ENCODE assay signal across 9 cellular contexts in the genomic region with DNA sequence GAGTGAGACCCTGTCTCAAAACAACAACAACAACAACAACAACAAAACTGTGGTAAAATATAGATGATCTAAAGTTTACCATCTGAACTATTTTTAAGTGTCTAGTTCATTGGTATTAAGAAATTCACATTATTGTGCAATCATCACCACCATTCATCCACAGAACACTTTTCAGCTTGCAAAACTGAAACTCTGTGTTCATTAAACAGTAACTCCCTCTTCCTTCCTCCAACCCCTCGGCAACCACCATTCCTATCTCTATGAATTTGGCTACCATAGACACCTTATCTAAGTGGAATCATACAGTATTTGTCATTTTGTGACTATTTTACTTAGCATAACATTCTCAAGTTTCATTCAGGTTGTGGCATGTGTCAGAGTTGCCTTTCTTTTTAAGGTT. TPM values are rescaled to one million over a fixed set of nuclear protein-coding genes. Genes with fewer than 3 reads are reported as not detected.
DNase-seq lines count a peak whose midpoint lies in the region; TF ChIP-seq lines count a peak whose summit lies in the region.
"Had no signal": no experiment of that assay in that cellular context is flagged by ENCODE, and none has a peak within 500 bp of the region (broad histone marks: within the 10 kb centered on the region; RNA-seq: fewer than 3 reads in every experiment).

No MANE protein-coding gene starts in this region.

- H3K27me3 ChIP-seq in GM23248 (replicated peaks; ENCODE audit: insufficient read depth) (no peaks in the 10 kb centered on the region), tibial artery (no peaks in the 10 kb centered on the region)

- no peaks in the 10 kb centered on the region for H4K20me1 ChIP-seq in GM23248 (ENCODE audit: insufficient read depth)

- no peaks in the 10 kb centered on the region for H3K36me3 ChIP-seq in GM23248 (ENCODE audit: low read depth)
- H3K36me3 ChIP-seq in tibial artery: no peaks in the 10 kb centered on the region

- H3K9me2 ChIP-seq in GM23248 (ENCODE audit: insufficient read depth): no peaks in the 10 kb centered on the region

- peak; percentile 62 for DNase-seq in GF-D8 (lab: John Stamatoyannopoulos, UW)
- peak; percentile 63 for DNase-seq in GM23248
- peak; percentile 61 for DNase-seq in NOMO-1 treated with dmso at 0.1 percent for 144 hours (lab: John Stamatoyannopoulos, UW; ENCODE audit: unreplicated experiment)
- DNase-seq in fibroblast of peridontal ligament (ENCODE audit: extremely low read depth): peak; percentile 72
- no peak for DNase-seq in tibial artery
- DNase-seq in epidermal melanocyte (ENCODE audit: insufficient read length, low spot score): no peak
- DNase-seq in NCI-H2081 (lab: John Stamatoyannopoulos, UW): no peak
- no peak for DNase-seq in NCI-H187 (lab: John Stamatoyannopoulos, UW)

- peak overlapping the region; percentile 57 for H3K4me3 ChIP-seq in GM23248
- H3K4me3 ChIP-seq in tibial artery: no peak overlapping the region

- H3K4me2 ChIP-seq in GM23248 (ENCODE audit: unreplicated experiment): peak overlapping the region; percentile 83

- peaks cover 24% of the 10 kb centered on the region for H3F3A ChIP-seq in GM23248 (ENCODE audit: insufficient read depth)

- peaks cover 25% of the 10 kb centered on the region for H3K4me1 ChIP-seq in GM23248 (ENCODE audit: insufficient read depth)
- peaks cover 0 to 57% (median 29%) of the 10 kb centered on the region in 4 donors for H3K4me1 ChIP-seq in tibial artery

- peak overlapping the region; percentile 25; the same call in 1 of the 2 replicates for H3K27ac ChIP-seq in GM23248
- H3K27ac ChIP-seq in tibial artery: peak overlapping the region; percentile 34 to 46

- H3K79me2 ChIP-seq in GM23248 (ENCODE audit: insufficient read depth): 0 out of 2 replicates have a peak, but pooled peaks cover 4% of the 10 kb centered on the region

- no peak for TF ChIP-seq CTCF in tibial artery (IDR thresholded peaks at IDR 0.05)

- no peaks in the 10 kb centered on the region for H3K9me3 ChIP-seq in GM23248 (ENCODE audit: low read depth)
- no peaks in the 10 kb centered on the region for H3K9me3 ChIP-seq in tibial artery

- 3% methylated on average over 1 of the region's 1 CpG for WGBS in GM23248 (ENCODE audit: low coverage in 1 of 2, low lambda C conversion rate in 2 of 2, missing lambda C conversion rate in 2 of 2), 2 experiments

- peak overlapping the region; percentile 74 for H2AFZ ChIP-seq in GM23248

- in situ Hi-C loops in GM23248 (cut with MboI): no loop called here

- H3K9ac ChIP-seq in GM23248: peak overlapping the region; percentile 26; the same call in 1 of the 2 replicates

- intact Hi-C loops in tibial artery (cut with DNase I; ENCODE audit: low total_unique reads): no loop called here

RNA-seq across cellular contexts. Expression of a gene that starts 20.7 kb away (rescaled TPM):
- 10.4 and 13.5 TPM in 2 replicates for total RNA-seq in GM23248 (2014; rRNA removed; shearing (Covaris generic))
- 1.5 TPM in 2 replicates for polyA plus RNA-seq in GM23248 (2016; fragmentation: Nextera tagmentation; extraction: Ambion mirVana)

RNA-seq across cellular contexts. Expression of a gene that starts 48.9 kb away (rescaled TPM):
- total RNA-seq in GM23248 (2014; rRNA removed; shearing (Covaris generic)): not detected in 2 replicates
- polyA plus RNA-seq in GM23248 (2016; fragmentation: Nextera tagmentation; extraction: Ambion mirVana): 0.16 TPM in 1 of 2 replicates, not detected in the other
- total RNA-seq: dermis microvascular lymphatic vessel endothelial cell had no signal

Comparison
In these comparisons a context has a peak if more than half of its experiments do, and no peak if none do; other contexts are left out.
1. DNase-seq: peak in GF-D8 (single experiment), GM23248 (single experiment), NOMO-1 treated with dmso at 0.1 percent for 144 hours (single experiment) and fibroblast of peridontal ligament (single experiment); none in tibial artery (0 of 2), epidermal melanocyte (single experiment), NCI-H2081 (0 of 2) and NCI-H187 (0 of 2).